Comparison of ENCODE assay signal across 1 cellular context in genomic region chr2:7732497-7732896, GRCh38.
TF ChIP-seq lines count a peak whose summit lies in the region.

No MANE protein-coding gene starts in this region.

TF ChIP-seq in HepG2, 621 proteins besides CTCF, POLR2A, EP300 and RAD21 (continued from another document):
- no peak for TF ChIP-seq FUBP1 (CRISPR knock-in tag; IDR thresholded peaks at IDR 0.05; ENCODE audit: borderline replicate concordance)
- TF ChIP-seq TERF1 (CRISPR knock-in tag; IDR thresholded peaks at IDR 0.05) = no peak
- TF ChIP-seq ZNF580 (CRISPR knock-in tag; IDR thresholded peaks at IDR 0.05; ENCODE audit: borderline replicate concordance, low read depth) = no peak
- TF ChIP-seq ZNF24 (IDR thresholded peaks at IDR 0.05) = no peak
- TF ChIP-seq ZNF256 (CRISPR knock-in tag; conservative IDR thresholded peaks at IDR 0.05) = no peak
- no peak for TF ChIP-seq ZNF101 (CRISPR knock-in tag; IDR thresholded peaks at IDR 0.05; ENCODE audit: borderline replicate concordance, low read depth)
- TF ChIP-seq STAT5B (CRISPR knock-in tag; IDR thresholded peaks at IDR 0.05) = no peak
- TF ChIP-seq ZNF609 (CRISPR knock-in tag; IDR thresholded peaks at IDR 0.05; ENCODE audit: borderline replicate concordance) = no peak
- no peak for TF ChIP-seq ZNF350 (CRISPR knock-in tag; IDR thresholded peaks at IDR 0.05; ENCODE audit: borderline replicate concordance, low read depth)
- TF ChIP-seq ZNF850 (CRISPR knock-in tag; conservative IDR thresholded peaks at IDR 0.05) = no peak
- no peak for TF ChIP-seq ZNF660 (CRISPR knock-in tag; IDR thresholded peaks at IDR 0.05; ENCODE audit: borderline replicate concordance, low read depth)
- TF ChIP-seq RFXANK (CRISPR knock-in tag; IDR thresholded peaks at IDR 0.05) = no peak
